In the genomic region with DNA sequence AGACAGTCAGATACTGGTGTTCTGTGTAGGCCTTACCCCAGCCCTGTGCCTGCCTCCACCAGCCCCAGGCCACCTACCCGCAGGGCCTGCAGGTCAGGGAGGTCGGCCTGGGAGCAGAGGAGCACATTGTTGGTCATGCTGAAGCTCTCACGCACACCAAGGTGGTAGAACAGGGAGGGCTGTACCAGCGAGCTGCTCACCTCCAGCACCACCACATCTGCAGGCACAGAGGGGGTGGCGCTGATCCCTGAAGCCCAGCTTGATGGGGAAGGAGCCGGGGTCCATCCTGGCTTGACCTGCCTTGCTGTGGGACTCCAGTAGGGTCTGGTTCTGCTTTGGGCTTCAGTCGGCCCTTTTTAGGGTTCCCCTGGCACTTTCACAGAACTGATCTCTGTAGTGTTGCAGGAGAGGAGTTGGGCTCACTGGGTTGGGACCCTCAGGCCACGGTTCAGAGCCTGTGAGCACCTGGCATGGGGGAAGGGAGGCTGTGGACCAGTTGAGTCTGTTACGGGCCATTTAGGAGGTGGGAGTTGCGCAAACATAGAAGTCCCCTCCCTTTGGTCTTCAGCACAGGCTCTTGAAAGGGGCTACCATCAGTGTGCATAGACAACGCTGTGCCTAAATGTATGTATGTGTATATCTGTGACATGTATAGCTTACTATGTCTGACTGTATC, we compare ENCODE assay signal across 7 cellular contexts. TPM values are rescaled to one million over a fixed set of nuclear protein-coding genes. Genes with fewer than 3 reads are reported as not detected.
DNase-seq lines count a peak whose midpoint lies in the region; ATAC-seq and TF ChIP-seq lines count a peak whose summit lies in the region.

No MANE protein-coding gene starts in this region.

- H3K27ac ChIP-seq in foreskin keratinocyte (no peak overlapping the region), smooth muscle cell (ENCODE audit: low read depth) (peak overlapping the region; percentile 77)

- H3K79me2 ChIP-seq in smooth muscle cell (ENCODE audit: low read depth): peaks cover 5% of the 10 kb centered on the region

- POLR2A ChIA-PET in activated B cell treated with CpG ODN at 0.5 μM for 24 hours (lab: Charles Lee): interaction anchor here (0.6 to 3.6 kb wide), 11 partner anchors 8 to 294 kb away, joined by 3 to 22 read pairs (median 5); partner anchors contain the start of genes AHDC1, CD164L2, SYTL1 and TMEM222

- H4K20me1 ChIP-seq in smooth muscle cell (ENCODE audit: low read depth): peaks cover 5% of the 10 kb centered on the region

- ATAC-seq in HG02885 (IDR thresholded peaks at IDR 0.05; ENCODE audit: poor library complexity, unreplicated experiment): peak; percentile 5
- ATAC-seq in activated B cell treated with CpG ODN at 0.5 μM for 24 hours (ENCODE audit: low read depth): no peak
- ATAC-seq in foreskin keratinocyte: peak; percentile 33
- ATAC-seq in GM19467 (IDR thresholded peaks at IDR 0.05; ENCODE audit: unreplicated experiment): no peak

- no peaks in the 10 kb centered on the region for H3K36me3 Mint-ChIP-seq in activated B cell treated with CpG ODN at 0.5 μM for 24 hours (ENCODE audit: low read depth)

- intact Hi-C loops in activated B cell treated with CpG ODN at 0.5 μM for 24 hours (cut with micrococcal nuclease): loop anchor here (1.0 to 10.0 kb wide), 5 partner anchors 8 to 1080 kb away; partner anchors contain the start of genes GPR3, SH3BGRL3 and TMEM222

- no peaks in the 10 kb centered on the region for H3K9me3 ChIP-seq in smooth muscle cell (replicated peaks; ENCODE audit: low read depth)

- WGBS in smooth muscle cell (ENCODE audit: low lambda C conversion rate): 81% methylated on average over 11 of the region's 11 CpGs

- no peak overlapping the region for H3K9ac ChIP-seq in smooth muscle cell (ENCODE audit: low read depth)

- H3K4me2 ChIP-seq in smooth muscle cell: peak overlapping the region; percentile 88

- no peak overlapping the region for H3K27ac Mint-ChIP-seq in activated B cell treated with CpG ODN at 0.5 μM for 24 hours

- DNase-seq in activated B cell treated with CpG ODN at 0.5 μM for 24 hours (no peak), foreskin keratinocyte (no peak), smooth muscle cell (lab: John Stamatoyannopoulos, UW; ENCODE audit: unreplicated experiment) (no peak), NCI-H2081 (lab: John Stamatoyannopoulos, UW) (no peak)
- no peak for DNase-seq in stimulated activated CD8-positive, alpha-beta memory T cell treated with anti-CD3 and anti-CD28 coated beads, Interleukin-4, amount 100 ng/mL, for 48 hours

- H3K4me3 ChIP-seq in smooth muscle cell: peak overlapping the region; percentile 63

- H3K9me3 Mint-ChIP-seq in activated B cell treated with CpG ODN at 0.5 μM for 24 hours: no peaks in the 10 kb centered on the region

- H3K27me3 ChIP-seq in foreskin keratinocyte (no peaks in the 10 kb centered on the region), smooth muscle cell (ENCODE audit: low read depth) (no peaks in the 10 kb centered on the region)

- H3K4me1 ChIP-seq in foreskin keratinocyte (no peaks in the 10 kb centered on the region), smooth muscle cell (ENCODE audit: low read depth) (peaks cover 24% of the 10 kb centered on the region)

- H3K36me3 ChIP-seq in smooth muscle cell (ENCODE audit: low read depth): no peaks in the 10 kb centered on the region

- peaks cover 54% of the 10 kb centered on the region for H3K4me1 Mint-ChIP-seq in activated B cell treated with CpG ODN at 0.5 μM for 24 hours

- TF ChIP-seq CTCF in activated B cell treated with CpG ODN at 0.5 μM for 24 hours (IDR thresholded peaks at IDR 0.05) (no peak), foreskin keratinocyte (conservative IDR thresholded peaks at IDR 0.05) (no peak), smooth muscle cell (IDR thresholded peaks at IDR 0.05; ENCODE audit: borderline replicate concordance, insufficient read depth, poor library complexity, severe bottlenecking) (no peak)

- H3K4me3 Mint-ChIP-seq in activated B cell treated with CpG ODN at 0.5 μM for 24 hours: peak overlapping the region; percentile 91

- H3F3A ChIP-seq in smooth muscle cell (ENCODE audit: low read depth): peaks cover 7% of the 10 kb centered on the region

- CTCF ChIA-PET in activated B cell treated with CpG ODN at 0.5 μM for 24 hours (lab: Charles Lee): interaction anchor here (0.6 to 2.5 kb wide), 7 partner anchors 18 to 361 kb away, joined by 3 to 24 read pairs (median 6); no protein-coding TSS in a partner anchor

- H3K27me3 Mint-ChIP-seq in activated B cell treated with CpG ODN at 0.5 μM for 24 hours: no peaks in the 10 kb centered on the region

- H2AFZ ChIP-seq in smooth muscle cell (ENCODE audit: low read depth): no peak overlapping the region

RNA-seq across cellular contexts. Expression of gene MAP3K6, which starts 1.9 kb away (rescaled TPM):
- total RNA-seq in activated B cell treated with CpG ODN at 0.5 μM for 24 hours (4.6 and 7.4 TPM in 2 replicates), foreskin keratinocyte (43.3 and 44.7 TPM in 2 replicates), smooth muscle cell (9.1 and 14.1 TPM in 2 replicates)
- polyA plus RNA-seq in foreskin keratinocyte (41.0 and 44.0 TPM in 2 replicates), smooth muscle cell (29.0 and 45.7 TPM in 2 replicates)

RNA-seq across cellular contexts. Expression of gene FCN3, which starts 9.8 kb away (rescaled TPM):
- total RNA-seq in activated B cell treated with CpG ODN at 0.5 μM for 24 hours (not detected in 2 replicates), foreskin keratinocyte (not detected in 2 replicates), smooth muscle cell (not detected in 2 replicates)
- polyA plus RNA-seq in foreskin keratinocyte (0.11 and 0.12 TPM in 2 replicates), smooth muscle cell (0.69 TPM in 1 of 2 replicates, not detected in the other)

RNA-seq across cellular contexts. Expression of gene CD164L2, which starts 18.3 kb away (rescaled TPM):
- 0.16 TPM in 1 of 2 replicates, not detected in the other for total RNA-seq in activated B cell treated with CpG ODN at 0.5 μM for 24 hours
- 1.7 and 2.7 TPM in 2 replicates for total RNA-seq in foreskin keratinocyte
- polyA plus RNA-seq in foreskin keratinocyte: 3.2 and 4.5 TPM in 2 replicates
- total RNA-seq in smooth muscle cell: 0.09 and 0.31 TPM in 2 replicates
- polyA plus RNA-seq in smooth muscle cell: 0.45 TPM in 1 of 2 replicates, not detected in the other

RNA-seq across cellular contexts. Expression of gene SYTL1, which starts 23.0 kb away (rescaled TPM):
- total RNA-seq in activated B cell treated with CpG ODN at 0.5 μM for 24 hours (76.0 and 81.9 TPM in 2 replicates), foreskin keratinocyte (42.3 and 49.3 TPM in 2 replicates), smooth muscle cell (15.2 and 16.5 TPM in 2 replicates)
- polyA plus RNA-seq in foreskin keratinocyte (49.6 and 62.4 TPM in 2 replicates), smooth muscle cell (14.2 and 48.1 TPM in 2 replicates)

RNA-seq across cellular contexts. Expression of gene GPR3, which starts 27.6 kb away (rescaled TPM):
- total RNA-seq in activated B cell treated with CpG ODN at 0.5 μM for 24 hours (0.11 TPM in 1 of 2 replicates, not detected in the other), foreskin keratinocyte (1.9 and 2.4 TPM in 2 replicates), smooth muscle cell (2.7 and 3.9 TPM in 2 replicates)
- polyA plus RNA-seq in foreskin keratinocyte (2.4 and 2.9 TPM in 2 replicates), smooth muscle cell (3.9 and 4.0 TPM in 2 replicates)

Comparison
In these comparisons a context has a peak if more than half of its experiments do, and no peak if none do; other contexts are left out.
1. ATAC-seq: peak in HG02885 (single experiment) and foreskin keratinocyte (single experiment); none in activated B cell treated with CpG ODN at 0.5 μM for 24 hours (single experiment) and GM19467 (single experiment).